Comparison of ENCODE assay signal across 23 cellular contexts in the genomic region with DNA sequence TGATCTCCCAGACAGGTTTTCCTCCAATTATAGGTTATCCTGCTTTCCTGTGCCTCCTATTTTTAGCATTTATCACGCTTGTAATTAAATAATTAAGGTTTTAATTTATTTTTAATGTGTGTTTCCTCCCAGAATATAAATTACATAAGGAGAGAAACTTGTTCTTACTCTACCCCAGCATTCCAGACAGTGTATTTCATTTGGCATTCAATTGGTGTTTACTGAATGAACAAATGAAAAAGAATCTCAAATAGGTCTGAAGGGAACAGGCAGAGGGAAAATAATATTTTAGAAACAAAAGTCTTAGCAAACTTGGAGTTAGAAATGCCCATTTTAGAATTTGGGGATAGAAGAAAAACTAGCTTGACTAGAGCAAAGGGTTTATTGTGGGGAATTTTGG. TPM values are rescaled to one million over a fixed set of nuclear protein-coding genes. Genes with fewer than 3 reads are reported as not detected.
"Had no signal": no experiment of that assay in that cellular context is flagged by ENCODE, and none has a peak within 500 bp of the region (broad histone marks: within the 10 kb centered on the region; RNA-seq: fewer than 3 reads in every experiment).

No MANE protein-coding gene starts in this region.

- H3K27me3 ChIP-seq: adrenal gland, body of pancreas, gastrocnemius medialis, heart right ventricle, neural progenitor cell, pancreas, tibial nerve, uterus had no signal

- H3K9ac ChIP-seq: neural progenitor cell had no signal

- DNase-seq: activated CD4-positive, alpha-beta T cell treated with anti-CD3 and anti-CD28 coated beads, Interleukin-2, amount 50 U/mL, for 48 hours; activated naive CD4-positive, alpha-beta T cell treated with anti-CD3 and anti-CD28 coated beads, Interleukin-2, amount 50 U/mL, for 16 hours; activated T-cell treated with anti-CD3 and anti-CD28 coated beads, Interleukin-2, amount 50 U/mL, for 24 hours; body of pancreas; central memory CD4-positive, alpha-beta T cell; gastrocnemius medialis; heart right ventricle; naive B cell; pancreas; stimulated activated CD4-positive, alpha-beta T cell treated with anti-CD3 and anti-CD28 coated beads, Interleukin-2, amount 100 ng/mL, for 48 hours; stimulated activated naive B cell treated with anti-CD40 and anti-IgM and Interleukin-4, amounts not matched to agents 10 μg/mL and 1 μg/mL and 100 μg/mL, for 72 hours; uterus; WERI-Rb-1 had no signal

- H3K4me2 ChIP-seq: neural progenitor cell had no signal

- H3K36me3 ChIP-seq: adrenal gland, neural progenitor cell, pancreas, uterus, WERI-Rb-1 had no signal

- H3K4me3 Mint-ChIP-seq: activated T-cell treated with anti-CD3 and anti-CD28 coated beads, Interleukin-2, amount 50 U/mL, for 24 hours; neural progenitor cell; stimulated activated naive B cell treated with anti-CD40 and anti-IgM and Interleukin-4, amounts not matched to agents 10 μg/mL and 1 μg/mL and 100 μg/mL, for 72 hours; T-helper 1 cell treated with Interleukin-12 subunit alpha and Interleukin-12 subunit beta and Interleukin-4 antibody, amounts not matched to agents 30 μg/mL and 1 μg/mL, for 36 hours had no signal

- H2AFZ ChIP-seq: neural progenitor cell had no signal

- FAIRE-seq: islet of Langerhans, pancreas had no signal

- H3K27me3 Mint-ChIP-seq: activated T-cell treated with anti-CD3 and anti-CD28 coated beads, Interleukin-2, amount 50 U/mL, for 24 hours; naive B cell; stimulated activated naive B cell treated with anti-CD40 and anti-IgM and Interleukin-4, amounts not matched to agents 10 μg/mL and 1 μg/mL and 100 μg/mL, for 72 hours had no signal

- ATAC-seq: body of pancreas; gastrocnemius medialis; heart right ventricle; left lobe of liver; pancreas; stimulated activated naive B cell treated with anti-CD40 and anti-IgM and Interleukin-4, amounts not matched to agents 10 μg/mL and 1 μg/mL and 100 μg/mL, for 72 hours had no signal

- H3K27ac ChIP-seq: body of pancreas, gastrocnemius medialis, heart right ventricle, neural progenitor cell, pancreas, tibial nerve, uterus, WERI-Rb-1 had no signal

- H3K27ac Mint-ChIP-seq: activated T-cell treated with anti-CD3 and anti-CD28 coated beads, Interleukin-2, amount 50 U/mL, for 24 hours; neural progenitor cell; stimulated activated naive B cell treated with anti-CD40 and anti-IgM and Interleukin-4, amounts not matched to agents 10 μg/mL and 1 μg/mL and 100 μg/mL, for 72 hours; T-helper 1 cell treated with Interleukin-12 subunit alpha and Interleukin-12 subunit beta and Interleukin-4 antibody, amounts not matched to agents 30 μg/mL and 1 μg/mL, for 36 hours had no signal

- H3K4me3 ChIP-seq: adrenal gland, body of pancreas, coronary artery, gastrocnemius medialis, heart right ventricle, neural progenitor cell, pancreas, tibial nerve, uterus had no signal

- H3K9me3 ChIP-seq: adrenal gland, body of pancreas, gastrocnemius medialis, heart right ventricle, pancreas, tibial nerve, uterus had no signal

- H3K9me3 Mint-ChIP-seq: activated T-cell treated with anti-CD3 and anti-CD28 coated beads, Interleukin-2, amount 50 U/mL, for 24 hours; naive B cell; neural progenitor cell; stimulated activated naive B cell treated with anti-CD40 and anti-IgM and Interleukin-4, amounts not matched to agents 10 μg/mL and 1 μg/mL and 100 μg/mL, for 72 hours; T-helper 1 cell treated with Interleukin-12 subunit alpha and Interleukin-12 subunit beta and Interleukin-4 antibody, amounts not matched to agents 30 μg/mL and 1 μg/mL, for 36 hours had no signal

- H3K4me1 ChIP-seq: body of pancreas, pancreas, tibial nerve, uterus had no signal

- H3K36me3 Mint-ChIP-seq: naive B cell had no signal

RNA-seq across cellular contexts. Expression of a gene that starts 15.1 kb away (rescaled TPM):
- total RNA-seq: body of pancreas, fibroblast of lung, pancreas, renal cortical epithelial cell, subcutaneous adipose tissue, tibial nerve had no signal
- polyA plus RNA-seq: fibroblast of lung, heart right ventricle, pancreas had no signal
